Comparison of ENCODE assay signal across 22 cellular contexts in the genomic region with DNA sequence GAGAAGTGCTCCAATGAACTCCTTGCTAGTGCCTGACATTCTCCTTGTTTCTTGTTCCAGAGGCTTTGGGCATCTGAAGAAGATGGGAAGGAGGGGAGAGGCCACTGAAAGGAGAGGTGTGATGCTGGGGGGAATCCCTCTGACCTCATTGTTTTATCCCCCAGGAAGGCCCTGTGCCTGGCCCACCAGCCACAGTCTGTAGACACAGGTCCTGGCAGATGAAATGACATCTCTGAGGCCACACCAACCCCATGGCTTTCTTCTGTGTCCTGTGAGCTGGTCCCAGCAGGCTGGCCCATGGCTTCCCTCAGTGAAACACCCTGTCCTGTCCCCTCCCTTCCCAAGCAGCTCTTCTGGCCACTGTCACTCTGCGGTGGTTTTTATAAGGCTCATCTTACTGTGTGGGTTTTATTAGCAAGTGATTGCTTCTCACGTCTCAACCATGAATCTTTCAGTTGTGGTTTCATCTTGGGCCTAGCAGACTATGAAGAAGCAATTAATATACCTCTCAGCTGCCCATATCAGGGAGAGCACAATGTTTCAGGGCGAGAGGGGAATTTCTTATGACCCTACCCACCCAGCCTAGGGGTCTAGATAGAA.
DNase-seq lines count a peak whose midpoint lies in the region; ATAC-seq, FAIRE-seq and TF ChIP-seq lines count a peak whose summit lies in the region.
"Had no signal": no experiment of that assay in that cellular context is flagged by ENCODE, and none has a peak within 500 bp of the region (broad histone marks: within the 10 kb centered on the region; RNA-seq: fewer than 3 reads in every experiment).

No MANE protein-coding gene starts in this region.

- H3K9me3 ChIP-seq in IMR-90 (ENCODE audit: control insufficient read depth, insufficient read depth, low read length) (no peaks in the 10 kb centered on the region), gastrocnemius medialis (no peaks in the 10 kb centered on the region), HepG2 (ENCODE audit: low read length) (no peaks in the 10 kb centered on the region)
- H3K9me3 ChIP-seq: A549, Peyer's patch had no signal

- no peak for FAIRE-seq in HepG2 (lab: Jason Lieb, UNC)
- FAIRE-seq: A549 had no signal

- H3K36me3 ChIP-seq in IMR-90 (ENCODE audit: control insufficient read depth, insufficient read depth, low read length) (no peaks in the 10 kb centered on the region), gastrocnemius medialis (no peaks in the 10 kb centered on the region), HepG2 (replicated peaks in 1 of 2; ENCODE audit: control insufficient read depth in 1 of 2, insufficient read depth in 2 of 2, low read length in 2 of 2) (no peaks in the 10 kb centered on the region)
- H3K36me3 ChIP-seq: Peyer's patch had no signal

- H3K4me1 Mint-ChIP-seq in activated T-helper 17 cell treated with anti-CD3 and anti-CD28 coated beads, Interleukin-2, amount 50 U/mL, for 72 hours: no peaks in the 10 kb centered on the region
- peaks cover 8 to 19% of the 10 kb centered on the region in 2 donors for H3K4me1 Mint-ChIP-seq in stimulated activated naive B cell treated with anti-CD40 and anti-IgM and Interleukin-4, amounts not matched to agents 10 μg/mL and 1 μg/mL and 100 μg/mL, for 72 hours

- no peaks in the 10 kb centered on the region for H3K27me3 ChIP-seq in IMR-90 (ENCODE audit: control insufficient read depth, insufficient read depth, low read length)
- H3K27me3 ChIP-seq in gastrocnemius medialis: no peaks in the 10 kb centered on the region
- H3K27me3 ChIP-seq in HepG2 (ENCODE audit: control insufficient read depth in 1 of 2, insufficient read depth in 2 of 2, low read length in 2 of 2): peaks cover 0 to 3% of the 10 kb centered on the region in 2 experiments; a peak in 1 of 5 replicates
- H3K27me3 ChIP-seq: Peyer's patch had no signal

- peaks cover 2% of the 10 kb centered on the region for H3K4me1 ChIP-seq in IMR-90 (ENCODE audit: control insufficient read depth, insufficient read depth, low read length)
- H3K4me1 ChIP-seq in gastrocnemius medialis: no peaks in the 10 kb centered on the region
- peaks cover 29% of the 10 kb centered on the region for H3K4me1 ChIP-seq in HepG2 (ENCODE audit: insufficient read depth, low read length)
- H3K4me1 ChIP-seq: A549, Peyer's patch had no signal

- no peak overlapping the region for H2AK5ac ChIP-seq in IMR-90 (ENCODE audit: low read depth, low read length)

- no TSS peak for BruUV-seq in IMR-90 (replicated peaks; lab: Mats Ljungman, UMichigan)
- no TSS peak for BruUV-seq in HepG2 (replicated peaks; lab: Mats Ljungman, UMichigan)

- H2BK20ac ChIP-seq in IMR-90 (ENCODE audit: low read depth, low read length): no peak overlapping the region

- TF ChIP-seq POLR2A in IMR-90 (IDR thresholded peaks at IDR 0.05; ENCODE audit: low read depth, low read length) (no peak), gastrocnemius medialis (IDR thresholded peaks at IDR 0.05) (no peak), HepG2 (IDR thresholded peaks at IDR 0.05; ENCODE audit: insufficient read depth in 1 of 2, low read depth in 2 of 2, low read length in 2 of 2) (no peak)

- no peaks in the 10 kb centered on the region for H3K79me1 ChIP-seq in IMR-90 (ENCODE audit: low read depth in 1 of 2, low read length in 2 of 2)

- in situ Hi-C loops in IMR-90 (cut with MboI; ENCODE audit: low sequenced_read_pairs): no loop called here
- in situ Hi-C loops in gastrocnemius medialis (cut with MboI; ENCODE audit: low sequenced_read_pairs in 4 of 4): no loop called here
- in situ Hi-C loops in HepG2 (cut with HindIII; ENCODE audit: extremely low pct_ligation_motif_present, low pct_unique_long_range_greater_than_20kb): no loop called here

- no CpG with 5 or more reads among the region's 3 CpGs for WGBS in IMR-90 (ENCODE audit: extremely low coverage in 2 of 2, insufficient read length in 1 of 2), 2 experiments
- WGBS in HepG2 (ENCODE audit: low lambda C conversion rate): 59% methylated on average over 3 of the region's 3 CpGs

- H2BK120ac ChIP-seq in IMR-90 (ENCODE audit: low read depth, low read length): no peak overlapping the region

- no peak overlapping the region for H3K4ac ChIP-seq in IMR-90 (ENCODE audit: low read depth, low read length)

- H3K18ac ChIP-seq in IMR-90 (ENCODE audit: low read depth, low read length): no peak overlapping the region

- TF ChIP-seq RAD21 in IMR-90 (IDR thresholded peaks at IDR 0.05; ENCODE audit: low read length) (no peak), HepG2 (CRISPR knock-in tag; IDR thresholded peaks at IDR 0.05) (no peak)

- H3K36me3 Mint-ChIP-seq in activated T-helper 17 cell treated with anti-CD3 and anti-CD28 coated beads, Interleukin-2, amount 50 U/mL, for 72 hours (ENCODE audit: low read depth): no peaks in the 10 kb centered on the region
- peaks cover 0 to 4% of the 10 kb centered on the region in 2 donors for H3K36me3 Mint-ChIP-seq in stimulated activated naive B cell treated with anti-CD40 and anti-IgM and Interleukin-4, amounts not matched to agents 10 μg/mL and 1 μg/mL and 100 μg/mL, for 72 hours

- no peak overlapping the region for H2BK5ac ChIP-seq in IMR-90 (ENCODE audit: low read depth, low read length, poor library complexity, severe bottlenecking)

- no peak overlapping the region for H3K56ac ChIP-seq in IMR-90 (ENCODE audit: extremely low read depth, insufficient read depth, low read length)

- H2BK15ac ChIP-seq in IMR-90 (ENCODE audit: low read depth, low read length): no peak overlapping the region

- ATAC-seq in GM18867 (IDR thresholded peaks at IDR 0.05; ENCODE audit: unreplicated experiment) (peak; percentile 58), IMR-90 (ENCODE audit: low read depth) (no peak), gastrocnemius medialis (peak; percentile 46 to 73), HepG2 (no peak)
- ATAC-seq in activated T-helper 17 cell treated with anti-CD3 and anti-CD28 coated beads, Interleukin-2, amount 50 U/mL, for 72 hours (replicated peaks): no peak
- ATAC-seq in stimulated activated naive B cell treated with anti-CD40 and anti-IgM and Interleukin-4, amounts not matched to agents 10 μg/mL and 1 μg/mL and 100 μg/mL, for 72 hours (replicated peaks): no peak
- ATAC-seq: A549, Right ventricle myocardium inferior had no signal

- H2AK9ac ChIP-seq in IMR-90 (replicated peaks; ENCODE audit: low read depth, low read length, poor library complexity): no peak overlapping the region

- no peak overlapping the region for H3K9ac ChIP-seq in IMR-90 (ENCODE audit: low read depth, low read length)
- no peak overlapping the region for H3K9ac ChIP-seq in HepG2 (ENCODE audit: insufficient read depth, low read depth, low read length)

- H3K4me3 ChIP-seq in IMR-90 (ENCODE audit: insufficient read depth, low read depth, low read length): no peak overlapping the region
- no peak overlapping the region for H3K4me3 ChIP-seq in gastrocnemius medialis
- no peak overlapping the region for H3K4me3 ChIP-seq in HepG2 (replicated peaks in 1 of 3; ENCODE audit: insufficient read depth in 1 of 3, low read depth in 2 of 3, low read length in 3 of 3)
- H3K4me3 ChIP-seq: A549, GM23338, Peyer's patch, SK-N-MC had no signal

- H3K27me3 Mint-ChIP-seq in activated T-helper 17 cell treated with anti-CD3 and anti-CD28 coated beads, Interleukin-2, amount 50 U/mL, for 72 hours: no peaks in the 10 kb centered on the region
- no peaks in the 10 kb centered on the region for H3K27me3 Mint-ChIP-seq in stimulated activated naive B cell treated with anti-CD40 and anti-IgM and Interleukin-4, amounts not matched to agents 10 μg/mL and 1 μg/mL and 100 μg/mL, for 72 hours

- no peak overlapping the region for H4K8ac ChIP-seq in IMR-90 (ENCODE audit: low read depth in 2 of 2, low read length in 2 of 2)

- DNase-seq in IMR-90 (no peak), left kidney (ENCODE audit: low read depth, low spot score) (peak; percentile 57), gastrocnemius medialis (no peak), HCEC 1CT (no peak), HepG2 (ENCODE audit: low spot score) (no peak)
- DNase-seq in stimulated activated naive B cell treated with anti-CD40 and anti-IgM and Interleukin-4, amounts not matched to agents 10 μg/mL and 1 μg/mL and 100 μg/mL, for 72 hours: no peak
- DNase-seq: COR-L47, GF-D8, KG1, NCI-H1048, NCI-H1436 treated with DMSO at 0.1 percent for 48 hours, NCI-H2081, NCI-H510A treated with DMSO at 0.1 percent for 48 hours, NCI-H82, Peyer's patch, T-helper 1 cell had no signal

- no peak overlapping the region for H3K23ac ChIP-seq in IMR-90 (ENCODE audit: low read depth, low read length)

- H2AFZ ChIP-seq in IMR-90 (replicated peaks; ENCODE audit: low read length, poor library complexity) (no peak overlapping the region), HepG2 (ENCODE audit: low read length) (no peak overlapping the region)

- POLR2A ChIA-PET in IMR-90 (lab: Charles Lee; ENCODE audit: unreplicated experiment): no interaction called here
- POLR2A ChIA-PET in HepG2 (lab: Yijun Ruan, JAX): interaction anchor here (0.6 kb wide), 1 partner anchor 179 kb away, joined by 3 read pairs; no protein-coding TSS in a partner anchor

- no peak for TF ChIP-seq CTCF in IMR-90 (conservative IDR thresholded peaks at IDR 0.05; ENCODE audit: low read depth, low read length)
- TF ChIP-seq CTCF in gastrocnemius medialis (IDR thresholded peaks at IDR 0.05 in 4 of 5, conservative IDR thresholded peaks at IDR 0.05 in 1 of 5): no peak
- no peak for TF ChIP-seq CTCF in HepG2 (CRISPR knock-in tag; IDR thresholded peaks at IDR 0.05)

- H4K91ac ChIP-seq in IMR-90 (ENCODE audit: insufficient read depth, low read depth, low read length): no peak overlapping the region; the same call in 1 of the 2 replicates

- no peak overlapping the region for H3K27ac ChIP-seq in IMR-90 (ENCODE audit: insufficient read depth, low read length)
- peak overlapping the region in 1 of 4 donors; percentile 14 for H3K27ac ChIP-seq in gastrocnemius medialis
- no peak overlapping the region for H3K27ac ChIP-seq in HepG2 (ENCODE audit: extremely low read length, insufficient read depth, low read length)
- H3K27ac ChIP-seq: Peyer's patch, SK-N-MC had no signal

- no peaks in the 10 kb centered on the region for H4K20me1 ChIP-seq in IMR-90 (ENCODE audit: insufficient read depth, low read length)
- H4K20me1 ChIP-seq in HepG2 (ENCODE audit: insufficient read depth, low read length): no peaks in the 10 kb centered on the region

- no peaks in the 10 kb centered on the region for H3K9me3 Mint-ChIP-seq in activated T-helper 17 cell treated with anti-CD3 and anti-CD28 coated beads, Interleukin-2, amount 50 U/mL, for 72 hours
- peaks cover 0 to 5% of the 10 kb centered on the region in 2 donors for H3K9me3 Mint-ChIP-seq in stimulated activated naive B cell treated with anti-CD40 and anti-IgM and Interleukin-4, amounts not matched to agents 10 μg/mL and 1 μg/mL and 100 μg/mL, for 72 hours
- H3K9me3 Mint-ChIP-seq: GM23338 had no signal

- dilution Hi-C loops in IMR-90 (cut with HindIII; ENCODE audit: low sequenced_read_pairs, unreplicated experiment): no loop called here

- no peak overlapping the region for H3K4me2 ChIP-seq in IMR-90 (ENCODE audit: low read depth, low read length)
- no peak overlapping the region for H3K4me2 ChIP-seq in HepG2 (ENCODE audit: low read depth, low read length)
- H3K4me2 ChIP-seq: A549, GM23338 had no signal

- intact Hi-C loops in IMR-90 (cut with micrococcal nuclease) (no loop called here), gastrocnemius medialis (cut with DNase I; ENCODE audit: low total_unique reads) (no loop called here), HepG2 (cut with micrococcal nuclease; ENCODE audit: unreplicated experiment) (no loop called here)

- H3K9me1 ChIP-seq in IMR-90 (ENCODE audit: insufficient read depth, low read length): no peaks in the 10 kb centered on the region

- H3K27ac Mint-ChIP-seq in activated T-helper 17 cell treated with anti-CD3 and anti-CD28 coated beads, Interleukin-2, amount 50 U/mL, for 72 hours: no peak overlapping the region
- no peak overlapping the region for H3K27ac Mint-ChIP-seq in stimulated activated naive B cell treated with anti-CD40 and anti-IgM and Interleukin-4, amounts not matched to agents 10 μg/mL and 1 μg/mL and 100 μg/mL, for 72 hours
- H3K27ac Mint-ChIP-seq: GM23338 had no signal

- CTCF ChIA-PET in IMR-90 (lab: Yijun Ruan, JAX) (no interaction called here), HepG2 (lab: Yijun Ruan, JAX; ENCODE audit: low intra/inter-chr PET ratio, low total read pairs) (no interaction called here)

- TF ChIP-seq EP300 in HepG2 (IDR thresholded peaks at IDR 0.05; ENCODE audit: low read depth in 2 of 2, low read length in 2 of 2) (no peak), HepG2 (CRISPR knock-in tag; IDR thresholded peaks at IDR 0.05; ENCODE audit: borderline replicate concordance) (no peak)

- no peaks in the 10 kb centered on the region for H3K79me2 ChIP-seq in HepG2 (ENCODE audit: insufficient read depth, low read length)

- peak overlapping the region; percentile 9; the same call in 1 of the 2 replicates for H3K14ac ChIP-seq in IMR-90 (replicated peaks; ENCODE audit: low read depth, low read length)

- no peak overlapping the region for H4K5ac ChIP-seq in IMR-90 (ENCODE audit: low read depth, low read length)

- H3K4me3 Mint-ChIP-seq in activated T-helper 17 cell treated with anti-CD3 and anti-CD28 coated beads, Interleukin-2, amount 50 U/mL, for 72 hours: no peak overlapping the region
- no peak overlapping the region for H3K4me3 Mint-ChIP-seq in stimulated activated naive B cell treated with anti-CD40 and anti-IgM and Interleukin-4, amounts not matched to agents 10 μg/mL and 1 μg/mL and 100 μg/mL, for 72 hours
- H3K4me3 Mint-ChIP-seq: GM23338 had no signal

Comparison
In these comparisons a context has a peak if more than half of its experiments do, and no peak if none do; other contexts are left out.
1. ATAC-seq: peak in GM18867 (single experiment) and gastrocnemius medialis (2 of 2); none in IMR-90 (single experiment), activated T-helper 17 cell treated with anti-CD3 and anti-CD28 coated beads, Interleukin-2, amount 50 U/mL, for 72 hours (single experiment), HepG2 (single experiment) and stimulated activated naive B cell treated with anti-CD40 and anti-IgM and Interleukin-4, amounts not matched to agents 10 μg/mL and 1 μg/mL and 100 μg/mL, for 72 hours (0 of 2).